In the genomic region with DNA sequence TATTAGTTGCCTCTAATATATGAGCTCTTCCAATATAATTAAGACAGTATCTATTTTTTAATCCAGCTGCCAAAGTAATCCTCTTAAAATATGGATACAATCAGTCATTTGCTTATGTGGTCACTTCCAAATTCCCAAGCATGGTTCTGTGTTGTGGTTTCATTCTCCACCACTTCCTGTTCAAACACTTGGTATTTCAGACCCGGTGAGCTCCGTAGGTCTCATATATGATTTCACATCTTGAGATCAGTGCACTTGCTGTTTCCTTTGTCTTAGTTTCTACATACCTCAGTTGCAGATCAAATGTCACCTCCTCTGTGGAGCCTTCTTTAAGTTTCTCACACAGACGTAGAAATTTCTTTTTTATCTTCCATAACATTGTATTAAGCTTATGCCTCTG, we compare ENCODE assay signal across 14 cellular contexts.
DNase-seq lines count a peak whose midpoint lies in the region; ATAC-seq, FAIRE-seq and TF ChIP-seq lines count a peak whose summit lies in the region.
"Had no signal": no experiment of that assay in that cellular context is flagged by ENCODE, and none has a peak within 500 bp of the region (broad histone marks: within the 10 kb centered on the region; RNA-seq: fewer than 3 reads in every experiment).

No MANE protein-coding gene starts in this region.

- ATAC-seq in sciatic nerve (no peak), HG03196 (IDR thresholded peaks at IDR 0.05; ENCODE audit: unreplicated experiment) (no peak)
- ATAC-seq: Panc1 had no signal

- intact Hi-C loops in sciatic nerve (cut with DNase I), result no loop called here

- H3K4me3 ChIP-seq in fibroblast of pulmonary artery (replicated peaks; ENCODE audit: low read depth, low read length), result no peak overlapping the region

- DNase-seq in EH (ENCODE audit: low read depth), result peak; percentile 31
- no peak for DNase-seq in H54 (ENCODE audit: insufficient read length, low spot score)
- peak; percentile 25 for DNase-seq in NCI-H226
- peak; percentile 6 for DNase-seq in fibroblast of pulmonary artery (ENCODE audit: low read depth)
- no peak for DNase-seq in sciatic nerve (ENCODE audit: low spot score)
- DNase-seq in COLO668 (lab: John Stamatoyannopoulos, UW; ENCODE audit: unreplicated experiment), result no peak
- no peak for DNase-seq in stimulated activated naive CD4-positive, alpha-beta T cell treated with Interleukin-2 at 50 U/mL for 16 hours (lab: John Stamatoyannopoulos, UW)
- DNase-seq: activated CD4-positive, alpha-beta T cell treated with anti-CD3 and anti-CD28 coated beads, Interleukin-2, amount 50 U/mL, for 48 hours; activated naive CD4-positive, alpha-beta T cell treated with anti-CD3 and anti-CD28 coated beads for 36 hours; cortex of kidney; NCI-H2171; stimulated activated naive CD4-positive, alpha-beta T cell had no signal

- TF ChIP-seq CTCF in fibroblast of pulmonary artery (IDR thresholded peaks at IDR 0.05; ENCODE audit: low read length, missing control alignments), result no peak

- FAIRE-seq in H54 (lab: Jason Lieb, UNC), result peak; percentile 69

- no peak for TF ChIP-seq POLR2A in H54 (IDR thresholded peaks at IDR 0.05; ENCODE audit: low read depth, low read length)

Comparison
In these comparisons a context has a peak if more than half of its experiments do, and no peak if none do; other contexts are left out.
1. DNase-seq: peak in EH (single experiment), NCI-H226 (single experiment) and fibroblast of pulmonary artery (single experiment); none in H54 (single experiment), sciatic nerve (single experiment), COLO668 (single experiment) and stimulated activated naive CD4-positive, alpha-beta T cell treated with Interleukin-2 at 50 U/mL for 16 hours (single experiment).